In genomic region chrX:9267415-9267814, GRCh38 we compare ENCODE assay signal across 1 cellular context.
TF ChIP-seq lines count a peak whose summit lies in the region.

No MANE protein-coding gene starts in this region.

TF ChIP-seq in HepG2, 621 proteins besides CTCF, POLR2A, EP300 and RAD21 (continued from another document):
- TF ChIP-seq NR1H2 (CRISPR knock-in tag; IDR thresholded peaks at IDR 0.05; ENCODE audit: borderline replicate concordance, low read depth) = no peak
- peak; percentile 42 for TF ChIP-seq FOSL2 (CRISPR knock-in tag; IDR thresholded peaks at IDR 0.05)
- no peak; the same call in 1 of the 2 replicates for TF ChIP-seq MAX (IDR thresholded peaks at IDR 0.05)
- no peak for TF ChIP-seq DZIP1 (CRISPR knock-in tag; IDR thresholded peaks at IDR 0.05)
- TF ChIP-seq ZNF549 (CRISPR knock-in tag; IDR thresholded peaks at IDR 0.05) = no peak
